ENCODE assay signal across 1 cellular context in the genomic region with DNA sequence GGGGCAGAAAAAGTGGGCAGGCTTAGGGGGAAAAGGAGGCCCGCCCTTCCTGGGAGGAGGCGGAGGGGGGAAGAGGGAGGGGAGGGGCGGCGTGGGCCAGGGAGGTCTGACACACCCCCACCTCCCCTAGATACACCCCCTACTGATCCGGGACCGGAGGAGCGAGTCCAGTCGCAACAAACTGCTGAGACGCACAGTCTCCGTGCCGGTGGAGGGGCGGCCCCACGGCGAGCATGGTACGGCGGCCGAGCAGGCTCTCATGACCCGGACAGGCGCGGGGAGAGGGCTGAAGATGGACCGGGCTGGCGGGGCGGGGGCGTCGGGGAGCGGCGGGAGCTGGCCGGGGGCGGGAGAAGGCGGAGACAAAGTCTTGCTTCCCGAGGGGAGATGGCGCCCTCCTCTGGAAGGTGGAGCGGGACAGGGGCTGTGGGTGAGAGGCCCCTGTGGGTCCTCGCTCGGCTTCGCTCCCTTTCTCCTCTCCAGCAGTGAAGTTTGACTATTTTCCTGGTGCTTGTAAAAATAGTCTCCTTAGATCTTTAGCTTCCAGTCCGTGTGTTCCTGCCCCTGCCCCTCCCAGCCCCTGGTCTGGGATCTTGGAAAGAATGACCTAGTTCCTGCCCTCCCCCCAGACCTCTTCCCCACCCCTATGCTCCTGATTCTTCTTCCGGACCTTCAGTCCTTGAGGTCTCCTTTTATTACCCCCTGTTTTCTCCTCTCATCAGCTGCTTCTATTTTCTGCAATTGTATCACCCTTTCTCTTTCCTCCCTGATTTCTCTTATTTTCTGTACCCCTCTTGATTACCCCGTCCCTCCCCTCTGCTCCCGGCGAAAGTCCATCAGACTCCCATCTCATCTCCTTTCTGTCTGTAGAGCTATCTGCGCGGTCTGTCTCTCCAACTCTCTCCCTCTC.
TF ChIP-seq lines count a peak whose summit lies in the region.

No MANE protein-coding gene starts in this region.

TF ChIP-seq in HepG2, 621 proteins besides CTCF, POLR2A, EP300 and RAD21 (continued from another document and continues in another):
- TF ChIP-seq, protein P1, sequence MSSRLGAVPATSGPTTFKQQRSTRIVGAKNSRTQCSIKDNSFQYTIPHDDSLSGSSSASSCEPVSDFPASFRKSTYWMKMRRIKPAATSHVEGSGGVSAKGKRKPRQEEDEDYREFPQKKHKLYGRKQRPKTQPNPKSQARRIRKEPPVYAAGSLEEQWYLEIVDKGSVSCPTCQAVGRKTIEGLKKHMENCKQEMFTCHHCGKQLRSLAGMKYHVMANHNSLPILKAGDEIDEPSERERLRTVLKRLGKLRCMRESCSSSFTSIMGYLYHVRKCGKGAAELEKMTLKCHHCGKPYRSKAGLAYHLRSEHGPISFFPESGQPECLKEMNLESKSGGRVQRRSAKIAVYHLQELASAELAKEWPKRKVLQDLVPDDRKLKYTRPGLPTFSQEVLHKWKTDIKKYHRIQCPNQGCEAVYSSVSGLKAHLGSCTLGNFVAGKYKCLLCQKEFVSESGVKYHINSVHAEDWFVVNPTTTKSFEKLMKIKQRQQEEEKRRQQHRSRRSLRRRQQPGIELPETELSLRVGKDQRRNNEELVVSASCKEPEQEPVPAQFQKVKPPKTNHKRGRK (CRISPR knock-in tag; IDR thresholded peaks at IDR 0.05), result no peak
- TF ChIP-seq, protein P2, sequence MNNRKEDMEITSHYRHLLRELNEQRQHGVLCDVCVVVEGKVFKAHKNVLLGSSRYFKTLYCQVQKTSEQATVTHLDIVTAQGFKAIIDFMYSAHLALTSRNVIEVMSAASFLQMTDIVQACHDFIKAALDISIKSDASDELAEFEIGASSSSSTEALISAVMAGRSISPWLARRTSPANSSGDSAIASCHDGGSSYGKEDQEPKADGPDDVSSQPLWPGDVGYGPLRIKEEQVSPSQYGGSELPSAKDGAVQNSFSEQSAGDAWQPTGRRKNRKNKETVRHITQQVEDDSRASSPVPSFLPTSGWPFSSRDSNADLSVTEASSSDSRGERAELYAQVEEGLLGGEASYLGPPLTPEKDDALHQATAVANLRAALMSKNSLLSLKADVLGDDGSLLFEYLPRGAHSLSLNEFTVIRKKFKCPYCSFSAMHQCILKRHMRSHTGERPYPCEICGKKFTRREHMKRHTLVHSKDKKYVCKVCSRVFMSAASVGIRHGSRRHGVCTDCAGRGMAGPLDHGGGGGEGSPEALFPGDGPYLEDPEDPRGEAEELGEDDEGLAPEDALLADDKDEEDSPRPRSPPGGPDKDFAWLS (CRISPR knock-in tag; IDR thresholded peaks at IDR 0.05; ENCODE audit: borderline replicate concordance), result no peak
- TF ChIP-seq, protein P3, sequence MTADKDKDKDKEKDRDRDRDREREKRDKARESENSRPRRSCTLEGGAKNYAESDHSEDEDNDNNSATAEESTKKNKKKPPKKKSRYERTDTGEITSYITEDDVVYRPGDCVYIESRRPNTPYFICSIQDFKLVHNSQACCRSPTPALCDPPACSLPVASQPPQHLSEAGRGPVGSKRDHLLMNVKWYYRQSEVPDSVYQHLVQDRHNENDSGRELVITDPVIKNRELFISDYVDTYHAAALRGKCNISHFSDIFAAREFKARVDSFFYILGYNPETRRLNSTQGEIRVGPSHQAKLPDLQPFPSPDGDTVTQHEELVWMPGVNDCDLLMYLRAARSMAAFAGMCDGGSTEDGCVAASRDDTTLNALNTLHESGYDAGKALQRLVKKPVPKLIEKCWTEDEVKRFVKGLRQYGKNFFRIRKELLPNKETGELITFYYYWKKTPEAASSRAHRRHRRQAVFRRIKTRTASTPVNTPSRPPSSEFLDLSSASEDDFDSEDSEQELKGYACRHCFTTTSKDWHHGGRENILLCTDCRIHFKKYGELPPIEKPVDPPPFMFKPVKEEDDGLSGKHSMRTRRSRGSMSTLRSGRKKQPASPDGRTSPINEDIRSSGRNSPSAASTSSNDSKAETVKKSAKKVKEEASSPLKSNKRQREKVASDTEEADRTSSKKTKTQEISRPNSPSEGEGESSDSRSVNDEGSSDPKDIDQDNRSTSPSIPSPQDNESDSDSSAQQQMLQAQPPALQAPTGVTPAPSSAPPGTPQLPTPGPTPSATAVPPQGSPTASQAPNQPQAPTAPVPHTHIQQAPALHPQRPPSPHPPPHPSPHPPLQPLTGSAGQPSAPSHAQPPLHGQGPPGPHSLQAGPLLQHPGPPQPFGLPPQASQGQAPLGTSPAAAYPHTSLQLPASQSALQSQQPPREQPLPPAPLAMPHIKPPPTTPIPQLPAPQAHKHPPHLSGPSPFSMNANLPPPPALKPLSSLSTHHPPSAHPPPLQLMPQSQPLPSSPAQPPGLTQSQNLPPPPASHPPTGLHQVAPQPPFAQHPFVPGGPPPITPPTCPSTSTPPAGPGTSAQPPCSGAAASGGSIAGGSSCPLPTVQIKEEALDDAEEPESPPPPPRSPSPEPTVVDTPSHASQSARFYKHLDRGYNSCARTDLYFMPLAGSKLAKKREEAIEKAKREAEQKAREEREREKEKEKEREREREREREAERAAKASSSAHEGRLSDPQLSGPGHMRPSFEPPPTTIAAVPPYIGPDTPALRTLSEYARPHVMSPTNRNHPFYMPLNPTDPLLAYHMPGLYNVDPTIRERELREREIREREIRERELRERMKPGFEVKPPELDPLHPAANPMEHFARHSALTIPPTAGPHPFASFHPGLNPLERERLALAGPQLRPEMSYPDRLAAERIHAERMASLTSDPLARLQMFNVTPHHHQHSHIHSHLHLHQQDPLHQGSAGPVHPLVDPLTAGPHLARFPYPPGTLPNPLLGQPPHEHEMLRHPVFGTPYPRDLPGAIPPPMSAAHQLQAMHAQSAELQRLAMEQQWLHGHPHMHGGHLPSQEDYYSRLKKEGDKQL (CRISPR knock-in tag; IDR thresholded peaks at IDR 0.05; ENCODE audit: low read depth), result no peak
- no peak for TF ChIP-seq ZEB1 (IDR thresholded peaks at IDR 0.05; ENCODE audit: insufficient replicate concordance, low read depth)
- TF ChIP-seq, protein P4, sequence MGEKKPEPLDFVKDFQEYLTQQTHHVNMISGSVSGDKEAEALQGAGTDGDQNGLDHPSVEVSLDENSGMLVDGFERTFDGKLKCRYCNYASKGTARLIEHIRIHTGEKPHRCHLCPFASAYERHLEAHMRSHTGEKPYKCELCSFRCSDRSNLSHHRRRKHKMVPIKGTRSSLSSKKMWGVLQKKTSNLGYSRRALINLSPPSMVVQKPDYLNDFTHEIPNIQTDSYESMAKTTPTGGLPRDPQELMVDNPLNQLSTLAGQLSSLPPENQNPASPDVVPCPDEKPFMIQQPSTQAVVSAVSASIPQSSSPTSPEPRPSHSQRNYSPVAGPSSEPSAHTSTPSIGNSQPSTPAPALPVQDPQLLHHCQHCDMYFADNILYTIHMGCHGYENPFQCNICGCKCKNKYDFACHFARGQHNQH (CRISPR knock-in tag; IDR thresholded peaks at IDR 0.05), result peak; percentile 71; the same call in 1 of the 2 replicates
- no peak for TF ChIP-seq BCL6 (CRISPR knock-in tag; IDR thresholded peaks at IDR 0.05)
- no peak for TF ChIP-seq HMG20B (CRISPR knock-in tag; conservative IDR thresholded peaks at IDR 0.05)
- TF ChIP-seq NFKBIZ (CRISPR knock-in tag; IDR thresholded peaks at IDR 0.05), result no peak; the same call in 1 of the 2 replicates
- no peak for TF ChIP-seq HOXA7 (CRISPR knock-in tag; IDR thresholded peaks at IDR 0.05)
- no peak for TF ChIP-seq BRCA1 (CRISPR knock-in tag; IDR thresholded peaks at IDR 0.05)
- TF ChIP-seq ZNF235 (CRISPR knock-in tag; IDR thresholded peaks at IDR 0.05; ENCODE audit: borderline replicate concordance), result no peak
- TF ChIP-seq GLI4 (CRISPR knock-in tag; IDR thresholded peaks at IDR 0.05; ENCODE audit: borderline replicate concordance), result no peak
- no peak for TF ChIP-seq REPIN1 (CRISPR knock-in tag; IDR thresholded peaks at IDR 0.05; ENCODE audit: borderline replicate concordance, low read depth)
- 0 out of 2 replicates have a peak, but pooled peaks have one; percentile 1 for TF ChIP-seq SNAPC2 (CRISPR knock-in tag; IDR thresholded peaks at IDR 0.05)
- TF ChIP-seq, protein P5, sequence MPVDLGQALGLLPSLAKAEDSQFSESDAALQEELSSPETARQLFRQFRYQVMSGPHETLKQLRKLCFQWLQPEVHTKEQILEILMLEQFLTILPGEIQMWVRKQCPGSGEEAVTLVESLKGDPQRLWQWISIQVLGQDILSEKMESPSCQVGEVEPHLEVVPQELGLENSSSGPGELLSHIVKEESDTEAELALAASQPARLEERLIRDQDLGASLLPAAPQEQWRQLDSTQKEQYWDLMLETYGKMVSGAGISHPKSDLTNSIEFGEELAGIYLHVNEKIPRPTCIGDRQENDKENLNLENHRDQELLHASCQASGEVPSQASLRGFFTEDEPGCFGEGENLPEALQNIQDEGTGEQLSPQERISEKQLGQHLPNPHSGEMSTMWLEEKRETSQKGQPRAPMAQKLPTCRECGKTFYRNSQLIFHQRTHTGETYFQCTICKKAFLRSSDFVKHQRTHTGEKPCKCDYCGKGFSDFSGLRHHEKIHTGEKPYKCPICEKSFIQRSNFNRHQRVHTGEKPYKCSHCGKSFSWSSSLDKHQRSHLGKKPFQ (CRISPR knock-in tag; IDR thresholded peaks at IDR 0.05; ENCODE audit: insufficient replicate concordance), result no peak
- no peak for TF ChIP-seq FOXK2 (IDR thresholded peaks at IDR 0.05)
- TF ChIP-seq, protein P6, sequence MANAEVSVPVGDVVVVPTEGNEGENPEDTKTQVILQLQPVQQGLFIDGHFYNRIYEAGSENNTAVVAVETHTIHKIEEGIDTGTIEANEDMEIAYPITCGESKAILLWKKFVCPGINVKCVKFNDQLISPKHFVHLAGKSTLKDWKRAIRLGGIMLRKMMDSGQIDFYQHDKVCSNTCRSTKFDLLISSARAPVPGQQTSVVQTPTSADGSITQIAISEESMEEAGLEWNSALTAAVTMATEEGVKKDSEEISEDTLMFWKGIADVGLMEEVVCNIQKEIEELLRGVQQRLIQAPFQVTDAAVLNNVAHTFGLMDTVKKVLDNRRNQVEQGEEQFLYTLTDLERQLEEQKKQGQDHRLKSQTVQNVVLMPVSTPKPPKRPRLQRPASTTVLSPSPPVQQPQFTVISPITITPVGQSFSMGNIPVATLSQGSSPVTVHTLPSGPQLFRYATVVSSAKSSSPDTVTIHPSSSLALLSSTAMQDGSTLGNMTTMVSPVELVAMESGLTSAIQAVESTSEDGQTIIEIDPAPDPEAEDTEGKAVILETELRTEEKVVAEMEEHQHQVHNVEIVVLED (CRISPR knock-in tag; IDR thresholded peaks at IDR 0.05; ENCODE audit: borderline replicate concordance), result no peak
- TF ChIP-seq ZSCAN25 (CRISPR knock-in tag; IDR thresholded peaks at IDR 0.05), result 0 out of 2 replicates have a peak, but pooled peaks have one; percentile 44
- no peak for TF ChIP-seq NCOR1 (IDR thresholded peaks at IDR 0.05; ENCODE audit: borderline replicate concordance, low read length)
- TF ChIP-seq, protein P7, sequence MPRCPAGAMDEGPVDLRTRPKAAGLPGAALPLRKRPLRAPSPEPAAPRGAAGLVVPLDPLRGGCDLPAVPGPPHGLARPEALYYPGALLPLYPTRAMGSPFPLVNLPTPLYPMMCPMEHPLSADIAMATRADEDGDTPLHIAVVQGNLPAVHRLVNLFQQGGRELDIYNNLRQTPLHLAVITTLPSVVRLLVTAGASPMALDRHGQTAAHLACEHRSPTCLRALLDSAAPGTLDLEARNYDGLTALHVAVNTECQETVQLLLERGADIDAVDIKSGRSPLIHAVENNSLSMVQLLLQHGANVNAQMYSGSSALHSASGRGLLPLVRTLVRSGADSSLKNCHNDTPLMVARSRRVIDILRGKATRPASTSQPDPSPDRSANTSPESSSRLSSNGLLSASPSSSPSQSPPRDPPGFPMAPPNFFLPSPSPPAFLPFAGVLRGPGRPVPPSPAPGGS (CRISPR knock-in tag; IDR thresholded peaks at IDR 0.05), result no peak; the same call in 1 of the 2 replicates
- TF ChIP-seq WIZ (CRISPR knock-in tag; IDR thresholded peaks at IDR 0.05), result no peak
- TF ChIP-seq, protein P8, sequence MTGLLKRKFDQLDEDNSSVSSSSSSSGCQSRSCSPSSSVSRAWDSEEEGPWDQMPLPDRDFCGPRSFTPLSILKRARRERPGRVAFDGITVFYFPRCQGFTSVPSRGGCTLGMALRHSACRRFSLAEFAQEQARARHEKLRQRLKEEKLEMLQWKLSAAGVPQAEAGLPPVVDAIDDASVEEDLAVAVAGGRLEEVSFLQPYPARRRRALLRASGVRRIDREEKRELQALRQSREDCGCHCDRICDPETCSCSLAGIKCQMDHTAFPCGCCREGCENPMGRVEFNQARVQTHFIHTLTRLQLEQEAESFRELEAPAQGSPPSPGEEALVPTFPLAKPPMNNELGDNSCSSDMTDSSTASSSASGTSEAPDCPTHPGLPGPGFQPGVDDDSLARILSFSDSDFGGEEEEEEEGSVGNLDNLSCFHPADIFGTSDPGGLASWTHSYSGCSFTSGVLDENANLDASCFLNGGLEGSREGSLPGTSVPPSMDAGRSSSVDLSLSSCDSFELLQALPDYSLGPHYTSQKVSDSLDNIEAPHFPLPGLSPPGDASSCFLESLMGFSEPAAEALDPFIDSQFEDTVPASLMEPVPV (CRISPR knock-in tag; IDR thresholded peaks at IDR 0.05), result no peak
- no peak for TF ChIP-seq ZNF678 (CRISPR knock-in tag; IDR thresholded peaks at IDR 0.05)
- 0 out of 2 replicates have a peak, but pooled peaks have one; percentile 39 for TF ChIP-seq ZZZ3 (CRISPR knock-in tag; IDR thresholded peaks at IDR 0.05; ENCODE audit: borderline replicate concordance)
- 0 out of 2 replicates have a peak, but pooled peaks have one; percentile 41 for TF ChIP-seq FOXM1 (CRISPR knock-in tag; IDR thresholded peaks at IDR 0.05)
- TF ChIP-seq, protein P9, sequence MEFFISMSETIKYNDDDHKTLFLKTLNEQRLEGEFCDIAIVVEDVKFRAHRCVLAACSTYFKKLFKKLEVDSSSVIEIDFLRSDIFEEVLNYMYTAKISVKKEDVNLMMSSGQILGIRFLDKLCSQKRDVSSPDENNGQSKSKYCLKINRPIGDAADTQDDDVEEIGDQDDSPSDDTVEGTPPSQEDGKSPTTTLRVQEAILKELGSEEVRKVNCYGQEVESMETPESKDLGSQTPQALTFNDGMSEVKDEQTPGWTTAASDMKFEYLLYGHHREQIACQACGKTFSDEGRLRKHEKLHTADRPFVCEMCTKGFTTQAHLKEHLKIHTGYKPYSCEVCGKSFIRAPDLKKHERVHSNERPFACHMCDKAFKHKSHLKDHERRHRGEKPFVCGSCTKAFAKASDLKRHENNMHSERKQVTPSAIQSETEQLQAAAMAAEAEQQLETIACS (CRISPR knock-in tag; IDR thresholded peaks at IDR 0.05), result no peak
- TF ChIP-seq ATAD3A (CRISPR knock-in tag; IDR thresholded peaks at IDR 0.05), result no peak
- TF ChIP-seq, protein P10, sequence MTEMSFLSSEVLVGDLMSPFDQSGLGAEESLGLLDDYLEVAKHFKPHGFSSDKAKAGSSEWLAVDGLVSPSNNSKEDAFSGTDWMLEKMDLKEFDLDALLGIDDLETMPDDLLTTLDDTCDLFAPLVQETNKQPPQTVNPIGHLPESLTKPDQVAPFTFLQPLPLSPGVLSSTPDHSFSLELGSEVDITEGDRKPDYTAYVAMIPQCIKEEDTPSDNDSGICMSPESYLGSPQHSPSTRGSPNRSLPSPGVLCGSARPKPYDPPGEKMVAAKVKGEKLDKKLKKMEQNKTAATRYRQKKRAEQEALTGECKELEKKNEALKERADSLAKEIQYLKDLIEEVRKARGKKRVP (CRISPR knock-in tag; IDR thresholded peaks at IDR 0.05), result peak in 1 of 2 experiments; percentile 39; a peak in 1 of 4 replicates
- TF ChIP-seq, protein P11, sequence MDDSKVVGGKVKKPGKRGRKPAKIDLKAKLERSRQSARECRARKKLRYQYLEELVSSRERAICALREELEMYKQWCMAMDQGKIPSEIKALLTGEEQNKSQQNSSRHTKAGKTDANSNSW (CRISPR knock-in tag; IDR thresholded peaks at IDR 0.05; ENCODE audit: borderline replicate concordance), result no peak
- TF ChIP-seq HIVEP1 (CRISPR knock-in tag; IDR thresholded peaks at IDR 0.05), result no peak
